ENCODE assay signal across 8 cellular contexts in genomic region chr14:67622675-67623074, GRCh38. TPM values are rescaled to one million over a fixed set of nuclear protein-coding genes. Genes with fewer than 3 reads are reported as not detected.
DNase-seq lines count a peak whose midpoint lies in the region; ATAC-seq, FAIRE-seq and TF ChIP-seq lines count a peak whose summit lies in the region.

No MANE protein-coding gene starts in this region.

- 71% methylated on average over 4 of the region's 4 CpGs for WGBS in A549 (ENCODE audit: missing lambda C conversion rate)
- no CpG with 5 or more reads among the region's 4 CpGs for WGBS in H9 (ENCODE audit: extremely low coverage, insufficient read length, low lambda C conversion rate)
- 67% methylated on average over 4 of the region's 4 CpGs for WGBS in SK-N-SH (ENCODE audit: low lambda C conversion rate)
- 31% methylated on average over 4 of the region's 4 CpGs for WGBS in prostate gland

- no peak overlapping the region for H4K91ac ChIP-seq in H9 (ENCODE audit: insufficient read length, low read depth, low read length)

- TF ChIP-seq POLR2A in A549 (IDR thresholded peaks at IDR 0.05; ENCODE audit: low read length), result no peak
- TF ChIP-seq POLR2A in prostate gland (IDR thresholded peaks at IDR 0.05), result no peak

- H3F3A ChIP-seq in SK-N-SH (replicated peaks; ENCODE audit: insufficient read depth), result peaks cover 22% of the 10 kb centered on the region

- no peak overlapping the region for H2AFZ ChIP-seq in H9 (ENCODE audit: low read length)
- H2AFZ ChIP-seq in SK-N-SH (ENCODE audit: low read depth), result peak overlapping the region; percentile 77; the same call in 1 of the 2 replicates

- TF ChIP-seq CTCF in A549 (IDR thresholded peaks at IDR 0.05) (no peak), H9 (conservative IDR thresholded peaks at IDR 0.05) (no peak), SK-N-SH (IDR thresholded peaks at IDR 0.05) (no peak), prostate gland (IDR thresholded peaks at IDR 0.05) (no peak)

- no peak overlapping the region for H3K27ac Mint-ChIP-seq in H9

- no peak overlapping the region for H3K23ac ChIP-seq in H9 (ENCODE audit: insufficient read length, low read depth, low read length)

- ATAC-seq in A549 (no peak), HG02938 (IDR thresholded peaks at IDR 0.05; ENCODE audit: unreplicated experiment) (no peak), GM19467 (IDR thresholded peaks at IDR 0.05; ENCODE audit: unreplicated experiment) (no peak), GM21529 (IDR thresholded peaks at IDR 0.05; ENCODE audit: unreplicated experiment) (no peak)

- H3K4me3 Mint-ChIP-seq in H9, result 0 out of 5 replicates have a peak overlapping the region, but pooled peaks of 1 of the 2 experiments have one; percentile 18

- H3K56ac ChIP-seq in H9 (ENCODE audit: insufficient read length, low read depth, low read length), result no peak overlapping the region

- no peak overlapping the region for H2BK120ac ChIP-seq in H9 (ENCODE audit: low read depth, low read length, poor library complexity, severe bottlenecking)

- peaks cover 23 to 30% of the 10 kb centered on the region in 2 experiments for H3K4me1 Mint-ChIP-seq in H9

- H3K4me1 ChIP-seq in A549 (peaks cover 23% of the 10 kb centered on the region), H9 (ENCODE audit: insufficient read depth, low read length) (no peaks in the 10 kb centered on the region; the same call in 1 of the 2 replicates), SK-N-SH (ENCODE audit: control insufficient read depth in 1 of 2, insufficient read depth in 2 of 2, low read depth in 1 of 2, low read length in 1 of 2) (peaks cover 5 to 10% of the 10 kb centered on the region in 2 experiments; a peak in 3 of 4 replicates), prostate gland (replicated peaks) (peaks cover 5% of the 10 kb centered on the region)

- no peak overlapping the region for H4K5ac ChIP-seq in H9 (ENCODE audit: insufficient read length, low read depth, low read length)

- no peaks in the 10 kb centered on the region for H3K79me2 ChIP-seq in H9 (ENCODE audit: insufficient read depth, low read length)
- no peaks in the 10 kb centered on the region for H3K79me2 ChIP-seq in SK-N-SH (ENCODE audit: insufficient read depth)

- no peak overlapping the region for H3T11ph ChIP-seq in H9 (ENCODE audit: low read length)

- H3K18ac ChIP-seq in H9 (ENCODE audit: insufficient read length, low read depth, low read length), result no peak overlapping the region

- CTCF ChIA-PET in A549 (lab: Yijun Ruan, JAX), result interaction anchor here (0.7 to 1.6 kb wide), 5 partner anchors 11 to 82 kb away, joined by 3 to 5 read pairs (median 5); no protein-coding TSS in a partner anchor
- CTCF ChIA-PET in SK-N-SH (lab: Yijun Ruan, JAX), result interaction anchor here (0.9 to 6.2 kb wide), 2 partner anchors 79 to 195 kb away, joined by 3 to 85 read pairs; partner anchors contain the start of gene RDH12

- H3K9ac ChIP-seq in H9 (ENCODE audit: extremely low read depth, insufficient read length, low read length), result no peak overlapping the region
- peak overlapping the region; percentile 26; the same call in 1 of the 2 replicates for H3K9ac ChIP-seq in SK-N-SH

- H3K27me3 Mint-ChIP-seq in H9 (ENCODE audit: low read depth), result peaks cover 19% of the 10 kb centered on the region

- no peak overlapping the region for H3K14ac ChIP-seq in H9 (ENCODE audit: insufficient read depth, low read length)

- no peaks in the 10 kb centered on the region for H3K9me3 ChIP-seq in A549
- no peaks in the 10 kb centered on the region for H3K9me3 ChIP-seq in H9 (ENCODE audit: control insufficient read depth, low read depth, low read length)
- no peaks in the 10 kb centered on the region for H3K9me3 ChIP-seq in SK-N-SH
- no peaks in the 10 kb centered on the region for H3K9me3 ChIP-seq in prostate gland

- H3K79me1 ChIP-seq in H9 (ENCODE audit: insufficient read depth, low read depth, low read length, poor library complexity, severe bottlenecking), result no peaks in the 10 kb centered on the region

- no peaks in the 10 kb centered on the region for H3K36me3 ChIP-seq in SK-N-SH (replicated peaks in 1 of 2; ENCODE audit: control insufficient read depth in 1 of 2, insufficient read depth in 2 of 2, low read length in 1 of 2)
- no peaks in the 10 kb centered on the region for H3K36me3 ChIP-seq in prostate gland

- H2BK5ac ChIP-seq in H9 (ENCODE audit: insufficient read length, low read length), result no peak overlapping the region

- no peak overlapping the region for H4K8ac ChIP-seq in H9 (replicated peaks; ENCODE audit: insufficient read length, low read depth, low read length)

- H3K27ac ChIP-seq in A549 (peak overlapping the region in 1 of 2 experiments; percentile 11; a peak in 1 of 6 replicates), H9 (ENCODE audit: insufficient read length, low read depth, low read length) (no peak overlapping the region), SK-N-SH (ENCODE audit: low read depth in 2 of 2, low read length in 1 of 2) (peak overlapping the region in 1 of 2 experiments; percentile 76; a peak in 3 of 4 replicates), prostate gland (peak overlapping the region; percentile 86 to 89)

- no peak overlapping the region for H3K4ac ChIP-seq in H9 (ENCODE audit: low read depth, low read length)

- H3K4me2 ChIP-seq in A549 (peak overlapping the region; percentile 32), H9 (ENCODE audit: insufficient read depth, insufficient read length, low read length) (peak overlapping the region; percentile 30), SK-N-SH (peak overlapping the region; percentile 58; the same call in 1 of the 2 replicates)

- peaks cover 22 to 26% (median 23%) of the 10 kb centered on the region in 3 experiments for H3K36me3 Mint-ChIP-seq in H9 (ENCODE audit: insufficient read depth in 1 of 3, low read depth in 3 of 3)

- POLR2A ChIA-PET in A549 (lab: Yijun Ruan, JAX), result interaction anchor here (0.6 kb wide), 1 partner anchor 78 kb away, joined by 6 read pairs; no protein-coding TSS in a partner anchor
- POLR2A ChIA-PET in SK-N-SH (lab: Yijun Ruan, JAX), result no interaction called here

- H3K9me3 Mint-ChIP-seq in H9, result no peaks in the 10 kb centered on the region; a peak in 2 of 5 replicates

- H2AK5ac ChIP-seq in H9 (ENCODE audit: insufficient read length, low read length), result no peak overlapping the region

- peak in 1 of 2 experiments; percentile 36 for DNase-seq in A549 (ENCODE audit: low read depth in 1 of 2, low spot score in 1 of 2)
- peak; percentile 73 for DNase-seq in H9
- no peak for DNase-seq in SK-N-SH
- DNase-seq in fibroblast of gingiva (ENCODE audit: low read depth), result peak; percentile 27
- peak; percentile 57 for DNase-seq in prostate gland (ENCODE audit: low spot score)

- H3K4me3 ChIP-seq in A549 (no peak overlapping the region), SK-N-SH (ENCODE audit: low read depth in 2 of 2, low read length in 1 of 2) (no peak overlapping the region), prostate gland (peak overlapping the region; percentile 63 to 65)

- H2BK12ac ChIP-seq in H9 (ENCODE audit: insufficient read length, low read depth, low read length), result no peak overlapping the region

- H3K9me2 ChIP-seq in SK-N-SH, result no peaks in the 10 kb centered on the region

- peaks cover 5% of the 10 kb centered on the region for H3K23me2 ChIP-seq in H9 (ENCODE audit: insufficient read length, low read depth, low read length, poor library complexity, severe bottlenecking)

- no peak for FAIRE-seq in A549 (lab: Jason Lieb, UNC)

- TF ChIP-seq RAD21 in A549 (conservative IDR thresholded peaks at IDR 0.05 in 1 of 2, IDR thresholded peaks at IDR 0.05 in 1 of 2) (no peak), SK-N-SH (IDR thresholded peaks at IDR 0.05; ENCODE audit: low read length) (no peak)

- H4K20me1 ChIP-seq in H9 (ENCODE audit: control insufficient read depth, insufficient read depth, insufficient read length), result no peaks in the 10 kb centered on the region
- H4K20me1 ChIP-seq in SK-N-SH (ENCODE audit: insufficient read depth), result no peaks in the 10 kb centered on the region

- H3K27me3 ChIP-seq in H9 (ENCODE audit: insufficient read depth, low read length) (no peaks in the 10 kb centered on the region), SK-N-SH (ENCODE audit: insufficient read depth) (no peaks in the 10 kb centered on the region), prostate gland (replicated peaks; ENCODE audit: insufficient read depth) (no peaks in the 10 kb centered on the region)

- no peak for TF ChIP-seq EP300 in A549 (IDR thresholded peaks at IDR 0.05)
- no peak for TF ChIP-seq EP300 in SK-N-SH (IDR thresholded peaks at IDR 0.05; ENCODE audit: borderline replicate concordance in 1 of 2, low read depth in 1 of 2, low read length in 1 of 2)

- H2BK15ac ChIP-seq in H9 (ENCODE audit: low read depth, low read length), result no peak overlapping the region

- no peak overlapping the region for H2BK20ac ChIP-seq in H9 (ENCODE audit: low read depth, low read length, poor library complexity, severe bottlenecking)

- intact Hi-C loops in prostate gland (cut with DNase I), result loop anchor here (5.0 kb wide), 1 partner anchor 75 kb away; the partner anchor contains the start of gene RDH11

RNA-seq across cellular contexts. Expression of gene ARG2, which starts 3.0 kb away (rescaled TPM):
- polyA plus RNA-seq in A549 (2011; rRNA removed) (2.5 TPM in 2 replicates), A549 (2017; fragmentation: RNase III; extraction: RNeasy Plus Mini Kit Qiagen cat#74134 plus additional on column Dnase treatment) (1.3 to 2.5 TPM (median 1.8 TPM) in 3 replicates), SK-N-SH (2012; rRNA removed) (2.6 TPM in 2 replicates)
- polyA plus RNA-seq in A549 (2012; cell fraction: cytosol; rRNA removed), result 0.57 and 0.65 TPM in 2 replicates
- 0.38 and 0.48 TPM in 2 replicates for polyA plus RNA-seq in A549 (2012; cell fraction: nucleus; rRNA removed)
- 5.3 and 5.5 TPM in 2 replicates for polyA minus RNA-seq in A549 (2011; rRNA and poly(A)+ RNA removed)
- total RNA-seq in H9 (2021) (35.2 and 35.5 TPM in 2 replicates), prostate gland (100 to 1,000 TPM in 1 of 2 donors, 10 to 100 TPM in 1; 31.9 to 565 TPM)
- polyA plus RNA-seq in SK-N-SH (2012; cell fraction: cytosol; rRNA removed), result 2.7 TPM in 2 replicates
- polyA plus RNA-seq in SK-N-SH (2012; cell fraction: nucleus; rRNA removed), result 0.87 and 1.9 TPM in 2 replicates

RNA-seq across cellular contexts. Expression of gene PIGH, which starts 22.6 kb away (rescaled TPM):
- polyA plus RNA-seq in A549 (2011; rRNA removed), result 37.2 and 46.2 TPM in 2 replicates
- 44.9 and 53.7 TPM in 2 replicates for polyA plus RNA-seq in A549 (2012; cell fraction: cytosol; rRNA removed)
- polyA plus RNA-seq in A549 (2012; cell fraction: nucleus; rRNA removed), result 26.9 and 29.9 TPM in 2 replicates
- 19.3 to 21.1 TPM (median 20.1 TPM) in 3 replicates for polyA plus RNA-seq in A549 (2017; fragmentation: RNase III; extraction: RNeasy Plus Mini Kit Qiagen cat#74134 plus additional on column Dnase treatment)
- polyA minus RNA-seq in A549 (2011; rRNA and poly(A)+ RNA removed), result 16.4 and 19.9 TPM in 2 replicates
- 9.3 and 9.4 TPM in 2 replicates for total RNA-seq in H9 (2021)
- 23.6 and 26.5 TPM in 2 replicates for polyA plus RNA-seq in SK-N-SH (2012; rRNA removed)
- polyA plus RNA-seq in SK-N-SH (2012; cell fraction: cytosol; rRNA removed), result 18.1 and 19.7 TPM in 2 replicates
- 62.2 and 99.3 TPM in 2 replicates for polyA plus RNA-seq in SK-N-SH (2012; cell fraction: nucleus; rRNA removed)
- 100 to 1,000 TPM in 1 of 2 donors, 10 to 100 TPM in 1; 41.5 to 128 TPM for total RNA-seq in prostate gland

RNA-seq across cellular contexts. Expression of gene VTI1B, which starts 51.8 kb away (rescaled TPM):
- polyA plus RNA-seq in A549 (2011; rRNA removed) (77.2 and 102 TPM in 2 replicates), A549 (2017; fragmentation: RNase III; extraction: RNeasy Plus Mini Kit Qiagen cat#74134 plus additional on column Dnase treatment) (77.5 to 89.1 TPM (median 81.9 TPM) in 3 replicates), SK-N-SH (2012; rRNA removed) (59.2 and 71.8 TPM in 2 replicates)
- polyA plus RNA-seq in A549 (2012; cell fraction: cytosol; rRNA removed), result 35.2 and 38.6 TPM in 2 replicates
- 6.8 and 10.1 TPM in 2 replicates for polyA plus RNA-seq in A549 (2012; cell fraction: nucleus; rRNA removed)
- polyA minus RNA-seq in A549 (2011; rRNA and poly(A)+ RNA removed), result 42.7 and 47.2 TPM in 2 replicates
- total RNA-seq in H9 (2021) (118 and 121 TPM in 2 replicates), prostate gland (10 to 100 TPM; 52.0 to 52.6 TPM)
- 83.3 and 105 TPM in 2 replicates for polyA plus RNA-seq in SK-N-SH (2012; cell fraction: cytosol; rRNA removed)
- polyA plus RNA-seq in SK-N-SH (2012; cell fraction: nucleus; rRNA removed), result 21.3 and 29.2 TPM in 2 replicates

Comparison
In these comparisons a context has a peak if more than half of its experiments do, and no peak if none do; other contexts are left out.
1. H3K4me3 ChIP-seq: peak in prostate gland (2 of 2); none in A549 (single experiment) and SK-N-SH (0 of 2).
2. Of the 12 proteins assayed by ChIP-seq in both A549 and SK-N-SH: peak only in A549: none; only in SK-N-SH: FOSL2, MAX and PBX3; in both: none; in neither: 9.
3. Peak in every context shown above with its lines, with median percentiles within 50 percentile points of each other: H3K4me2 ChIP-seq.